In genomic region chr3:40432793-40433192, GRCh38 we compare ENCODE assay signal across 1 cellular context.
TF ChIP-seq lines count a peak whose summit lies in the region.

No MANE protein-coding gene starts in this region.

TF ChIP-seq in HepG2, 621 proteins besides CTCF, POLR2A, EP300 and RAD21:
- peak; percentile 37; the same call in 1 of the 2 replicates for TF ChIP-seq STAG1 (CRISPR knock-in tag; IDR thresholded peaks at IDR 0.05)
- no peak for TF ChIP-seq FOXA1 (IDR thresholded peaks at IDR 0.05)
- TF ChIP-seq FOXA1 (CRISPR knock-in tag; IDR thresholded peaks at IDR 0.05): no peak
- no peak for TF ChIP-seq MAZ (IDR thresholded peaks at IDR 0.05; ENCODE audit: borderline replicate concordance, low read depth, low read length)
- TF ChIP-seq MAZ (CRISPR knock-in tag; IDR thresholded peaks at IDR 0.05; ENCODE audit: low read depth): no peak
